11 cellular contexts compared by ENCODE assay signal in genomic region chr2:188475945-188476344, GRCh38.
A peak's percentile ranks its signal among the peaks of the same experiment; 100 is the strongest.
DNase-seq lines count a peak whose midpoint lies in the region; ATAC-seq and TF ChIP-seq lines count a peak whose summit lies in the region.
"Had no signal": no experiment of that assay in that cellular context is flagged by ENCODE, and none has a peak within 500 bp of the region (broad histone marks: within the 10 kb centered on the region; RNA-seq: fewer than 3 reads in every experiment).

No MANE protein-coding gene starts in this region.

- TF ChIP-seq CTCF in Calu3 (IDR thresholded peaks at IDR 0.05; ENCODE audit: unreplicated experiment) (no peak), SK-N-SH (IDR thresholded peaks at IDR 0.05) (no peak), ascending aorta (IDR thresholded peaks at IDR 0.05) (no peak)

- peaks cover 45% of the 10 kb centered on the region for H3K4me1 Mint-ChIP-seq in Calu3 (ENCODE audit: low read depth, unreplicated experiment)

- H3K27me3 ChIP-seq in SK-N-SH (ENCODE audit: insufficient read depth) (no peaks in the 10 kb centered on the region), ascending aorta (no peaks in the 10 kb centered on the region)

- intact Hi-C loops in Calu3 (cut with micrococcal nuclease; ENCODE audit: unreplicated experiment) (no loop called here), ascending aorta (cut with DNase I) (no loop called here)

- peaks cover 15% of the 10 kb centered on the region for H3F3A ChIP-seq in SK-N-SH (replicated peaks; ENCODE audit: insufficient read depth)

- peaks cover 9% of the 10 kb centered on the region for H3K36me3 Mint-ChIP-seq in Calu3 (ENCODE audit: insufficient read depth, unreplicated experiment)

- H3K79me2 ChIP-seq in SK-N-SH (ENCODE audit: insufficient read depth): peaks cover 39% of the 10 kb centered on the region

- H2AFZ ChIP-seq in SK-N-SH (ENCODE audit: low read depth): no peak overlapping the region

- no TSS peak for BruUV-seq in Calu3 (replicated peaks; lab: Mats Ljungman, UMichigan)

- POLR2A ChIA-PET in SK-N-SH (lab: Yijun Ruan, JAX): interaction anchor here (0.7 kb wide), 1 partner anchor 32 kb away, joined by 3 read pairs; no protein-coding TSS in a partner anchor

- 1% methylated on average over 4 of the region's 4 CpGs for WGBS in SK-N-SH (ENCODE audit: low lambda C conversion rate)

- H3K27me3 Mint-ChIP-seq in Calu3 (ENCODE audit: unreplicated experiment): no peaks in the 10 kb centered on the region

- peak overlapping the region; percentile 27 for H3K4me3 Mint-ChIP-seq in Calu3 (ENCODE audit: low read depth, unreplicated experiment)

- peaks cover 0 to 11% of the 10 kb centered on the region in 2 experiments; a peak in 2 of 4 replicates for H3K4me1 ChIP-seq in SK-N-SH (ENCODE audit: control insufficient read depth in 1 of 2, insufficient read depth in 2 of 2, low read depth in 1 of 2, low read length in 1 of 2)
- H3K4me1 ChIP-seq in ascending aorta: peaks cover 0 to 2% of the 10 kb centered on the region in 2 donors

- H3K27ac ChIP-seq in SK-N-SH (ENCODE audit: low read depth in 2 of 2, low read length in 1 of 2) (peak overlapping the region; percentile 64 to 94), ascending aorta (no peak overlapping the region)

- 0 out of 2 replicates have a peak, but pooled peaks cover 1% of the 10 kb centered on the region for H3K9me3 ChIP-seq in SK-N-SH
- H3K9me3 ChIP-seq in ascending aorta: peaks cover 0 to 3% of the 10 kb centered on the region in 2 donors

- no peaks in the 10 kb centered on the region for H3K9me2 ChIP-seq in SK-N-SH

- H3K4me3 ChIP-seq in SK-N-SH (ENCODE audit: low read depth in 2 of 2, low read length in 1 of 2) (no peak overlapping the region), ascending aorta (no peak overlapping the region)

- ATAC-seq in HG02943 (IDR thresholded peaks at IDR 0.05; ENCODE audit: low read depth, unreplicated experiment) (peak; percentile 53), HG03039 (IDR thresholded peaks at IDR 0.05; ENCODE audit: unreplicated experiment) (no peak)

- H3K9ac ChIP-seq in SK-N-SH: peak overlapping the region; percentile 24; the same call in 1 of the 2 replicates

- H3K36me3 ChIP-seq in SK-N-SH (replicated peaks in 1 of 2; ENCODE audit: control insufficient read depth in 1 of 2, insufficient read depth in 2 of 2, low read length in 1 of 2) (peaks cover 4 to 19% of the 10 kb centered on the region in 2 experiments), ascending aorta (no peaks in the 10 kb centered on the region)

- no peaks in the 10 kb centered on the region for H4K20me1 ChIP-seq in SK-N-SH (ENCODE audit: insufficient read depth)

- TF ChIP-seq EP300 in SK-N-SH (IDR thresholded peaks at IDR 0.05; ENCODE audit: borderline replicate concordance in 1 of 2, low read depth in 1 of 2, low read length in 1 of 2): peak; percentile 90 to 95

- H3K27ac Mint-ChIP-seq in Calu3 (ENCODE audit: unreplicated experiment): peak overlapping the region; percentile 70

- TF ChIP-seq RAD21 in SK-N-SH (IDR thresholded peaks at IDR 0.05; ENCODE audit: low read length): peak; percentile 30; the same call in 1 of the 2 replicates

- CTCF ChIA-PET in Calu3 (lab: Charles Lee) (interaction anchor here (1.1 kb wide), 1 partner anchor 184 kb away, joined by 6 read pairs; the partner anchor contains the start of gene GULP1), SK-N-SH (lab: Yijun Ruan, JAX) (interaction anchor here (1.6 kb wide), 1 partner anchor 894 kb away, joined by 4 read pairs; no protein-coding TSS in a partner anchor)

- DNase-seq in Calu3: no peak
- peak; percentile 17 for DNase-seq in SK-N-SH
- peak; percentile 98 for DNase-seq in kidney tubule cell (ENCODE audit: low spot score)
- DNase-seq in activated naive CD4-positive, alpha-beta T cell treated with Interleukin-2 at 50 U/mL for 16 hours: no peak
- no peak for DNase-seq in ascending aorta (ENCODE audit: low spot score in 2 of 2)
- DNase-seq in NCI-H524 (lab: John Stamatoyannopoulos, UW): no peak
- DNase-seq: activated CD8-positive, alpha-beta memory T cell treated with anti-CD3 and anti-CD28 coated beads, Interleukin-2, amount 50 U/mL, for 48 hours; KBM-7; NCI-H748 treated with DMSO at 0.1 percent for 48 hours had no signal

- peak overlapping the region; percentile 66 for H3K4me2 ChIP-seq in SK-N-SH

- peaks cover 6% of the 10 kb centered on the region for H3K9me3 Mint-ChIP-seq in Calu3 (ENCODE audit: low read depth, unreplicated experiment)

TF ChIP-seq in SK-N-SH, 30 proteins besides CTCF, POLR2A, EP300 and RAD21 (continues in another document):
- TF ChIP-seq ELF1 (IDR thresholded peaks at IDR 0.05): peak; percentile 59; the same call in 1 of the 2 replicates
- TF ChIP-seq MXI1 (IDR thresholded peaks at IDR 0.05; ENCODE audit: low read depth, low read length): no peak
- TF ChIP-seq SIN3A (IDR thresholded peaks at IDR 0.05; ENCODE audit: borderline replicate concordance, low read depth, low read length): peak; percentile 61; the same call in 1 of the 2 replicates
- no peak for TF ChIP-seq TAF1 (IDR thresholded peaks at IDR 0.05; ENCODE audit: borderline replicate concordance, low read depth, low read length)
- peak; percentile 91 for TF ChIP-seq POLR2AphosphoS5 (IDR thresholded peaks at IDR 0.05; ENCODE audit: low read depth, low read length)
- no peak for TF ChIP-seq NRF1 (IDR thresholded peaks at IDR 0.05; ENCODE audit: low read depth, low read length)
- no peak for TF ChIP-seq EZH2phosphoT487 (IDR thresholded peaks at IDR 0.05; ENCODE audit: borderline replicate concordance, low read depth)
- no peak for TF ChIP-seq YY1 (IDR thresholded peaks at IDR 0.05; ENCODE audit: low read depth)
- TF ChIP-seq TEAD4 (IDR thresholded peaks at IDR 0.05; ENCODE audit: borderline replicate concordance, insufficient read depth): peak; percentile 91
- TF ChIP-seq FOSL2 (IDR thresholded peaks at IDR 0.05; ENCODE audit: borderline replicate concordance, low read depth): peak; percentile 69
- TF ChIP-seq, protein P1, sequence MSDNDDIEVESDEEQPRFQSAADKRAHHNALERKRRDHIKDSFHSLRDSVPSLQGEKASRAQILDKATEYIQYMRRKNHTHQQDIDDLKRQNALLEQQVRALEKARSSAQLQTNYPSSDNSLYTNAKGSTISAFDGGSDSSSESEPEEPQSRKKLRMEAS (IDR thresholded peaks at IDR 0.05; ENCODE audit: low read depth): no peak
- TF ChIP-seq ZBTB33 (IDR thresholded peaks at IDR 0.05; ENCODE audit: borderline replicate concordance, low read depth): peak; percentile 66; the same call in 1 of the 2 replicates
- TF ChIP-seq RFX5 (IDR thresholded peaks at IDR 0.05; ENCODE audit: low read length): no peak
- TF ChIP-seq, protein P2, sequence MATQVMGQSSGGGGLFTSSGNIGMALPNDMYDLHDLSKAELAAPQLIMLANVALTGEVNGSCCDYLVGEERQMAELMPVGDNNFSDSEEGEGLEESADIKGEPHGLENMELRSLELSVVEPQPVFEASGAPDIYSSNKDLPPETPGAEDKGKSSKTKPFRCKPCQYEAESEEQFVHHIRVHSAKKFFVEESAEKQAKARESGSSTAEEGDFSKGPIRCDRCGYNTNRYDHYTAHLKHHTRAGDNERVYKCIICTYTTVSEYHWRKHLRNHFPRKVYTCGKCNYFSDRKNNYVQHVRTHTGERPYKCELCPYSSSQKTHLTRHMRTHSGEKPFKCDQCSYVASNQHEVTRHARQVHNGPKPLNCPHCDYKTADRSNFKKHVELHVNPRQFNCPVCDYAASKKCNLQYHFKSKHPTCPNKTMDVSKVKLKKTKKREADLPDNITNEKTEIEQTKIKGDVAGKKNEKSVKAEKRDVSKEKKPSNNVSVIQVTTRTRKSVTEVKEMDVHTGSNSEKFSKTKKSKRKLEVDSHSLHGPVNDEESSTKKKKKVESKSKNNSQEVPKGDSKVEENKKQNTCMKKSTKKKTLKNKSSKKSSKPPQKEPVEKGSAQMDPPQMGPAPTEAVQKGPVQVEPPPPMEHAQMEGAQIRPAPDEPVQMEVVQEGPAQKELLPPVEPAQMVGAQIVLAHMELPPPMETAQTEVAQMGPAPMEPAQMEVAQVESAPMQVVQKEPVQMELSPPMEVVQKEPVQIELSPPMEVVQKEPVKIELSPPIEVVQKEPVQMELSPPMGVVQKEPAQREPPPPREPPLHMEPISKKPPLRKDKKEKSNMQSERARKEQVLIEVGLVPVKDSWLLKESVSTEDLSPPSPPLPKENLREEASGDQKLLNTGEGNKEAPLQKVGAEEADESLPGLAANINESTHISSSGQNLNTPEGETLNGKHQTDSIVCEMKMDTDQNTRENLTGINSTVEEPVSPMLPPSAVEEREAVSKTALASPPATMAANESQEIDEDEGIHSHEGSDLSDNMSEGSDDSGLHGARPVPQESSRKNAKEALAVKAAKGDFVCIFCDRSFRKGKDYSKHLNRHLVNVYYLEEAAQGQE (IDR thresholded peaks at IDR 0.05; ENCODE audit: low read depth, low read length): no peak
- TF ChIP-seq TCF12 (IDR thresholded peaks at IDR 0.05): peak; percentile 97
- peak; percentile 36; the same call in 1 of the 2 replicates for TF ChIP-seq FOXJ3 (CRISPR knock-in tag; IDR thresholded peaks at IDR 0.05)
- peak; percentile 86 for TF ChIP-seq JUND (IDR thresholded peaks at IDR 0.05)
- TF ChIP-seq GATA2 (CRISPR knock-in tag; IDR thresholded peaks at IDR 0.05): peak; percentile 67
- TF ChIP-seq SMC3 (IDR thresholded peaks at IDR 0.05; ENCODE audit: low read depth, low read length): no peak
- peak; percentile 88 for TF ChIP-seq RCOR1 (IDR thresholded peaks at IDR 0.05; ENCODE audit: low read length)
- TF ChIP-seq GABPA (IDR thresholded peaks at IDR 0.05; ENCODE audit: low read depth): 0 out of 2 replicates have a peak, but pooled peaks have one; percentile 31

Comparison
In these comparisons a context has a peak if more than half of its experiments do, and no peak if none do; other contexts are left out.
1. DNase-seq: peak in SK-N-SH (single experiment) and kidney tubule cell (single experiment); none in Calu3 (single experiment), activated naive CD4-positive, alpha-beta T cell treated with Interleukin-2 at 50 U/mL for 16 hours (single experiment), ascending aorta (0 of 2) and NCI-H524 (0 of 2).
2. H3K27ac ChIP-seq: peak in SK-N-SH (2 of 2); none in ascending aorta (0 of 2).